In genomic region chr9:3951266-3951665, GRCh38 we compare ENCODE assay signal across 30 cellular contexts.
DNase-seq lines count a peak whose midpoint lies in the region; FAIRE-seq and TF ChIP-seq lines count a peak whose summit lies in the region.
"Had no signal": no experiment of that assay in that cellular context is flagged by ENCODE, and none has a peak within 500 bp of the region (broad histone marks: within the 10 kb centered on the region; RNA-seq: fewer than 3 reads in every experiment).

No MANE protein-coding gene starts in this region.

- H3K4me1 Mint-ChIP-seq in activated CD4-positive, alpha-beta T cell treated with anti-CD3 and anti-CD28 coated beads, Interleukin-2, amount 10 ng/mL, durations not matched to agents 7 days and 5 days: no peaks in the 10 kb centered on the region
- H3K4me1 Mint-ChIP-seq: activated B cell treated with CpG ODN at 0.5 μM for 24 hours, IgD-negative memory B cell had no signal

- H3K4me1 ChIP-seq in mammary epithelial cell (ENCODE audit: insufficient read depth, low read length) (no peaks in the 10 kb centered on the region), breast epithelium (no peaks in the 10 kb centered on the region)
- H3K4me1 ChIP-seq: suprapubic skin had no signal

- peaks cover 3% of the 10 kb centered on the region for H3K27me3 Mint-ChIP-seq in activated CD4-positive, alpha-beta T cell treated with anti-CD3 and anti-CD28 coated beads, Interleukin-2, amount 10 ng/mL, durations not matched to agents 7 days and 5 days
- H3K27me3 Mint-ChIP-seq: activated B cell treated with CpG ODN at 0.5 μM for 24 hours; dendritic cell treated with granulocyte-macrophage colony-stimulating factor and Interleukin-4, amounts not matched to agents 40 ng/mL and 50 ng/mL, for 4 days; progenitor cell of endocrine pancreas had no signal

- H3K4me3 Mint-ChIP-seq in activated CD4-positive, alpha-beta T cell treated with anti-CD3 and anti-CD28 coated beads, Interleukin-2, amount 10 ng/mL, durations not matched to agents 7 days and 5 days: no peak overlapping the region
- H3K4me3 Mint-ChIP-seq: activated B cell treated with CpG ODN at 0.5 μM for 24 hours; activated T-cell treated with anti-CD3 and anti-CD28 coated beads, Interleukin-2, amount 50 U/mL, for 72 hours; dendritic cell treated with granulocyte-macrophage colony-stimulating factor and Interleukin-4, amounts not matched to agents 40 ng/mL and 50 ng/mL, for 4 days; IgD-negative memory B cell had no signal

- in situ Hi-C loops in mammary epithelial cell (cut with MboI; ENCODE audit: low sequenced_read_pairs in 2 of 2): no loop called here

- dilution Hi-C loops in mammary epithelial cell (cut with HindIII; ENCODE audit: low sequenced_read_pairs): no loop called here

- TF ChIP-seq CTCF in mammary epithelial cell (conservative IDR thresholded peaks at IDR 0.05 in 1 of 2, IDR thresholded peaks at IDR 0.05 in 1 of 2; ENCODE audit: extremely low read depth in 1 of 2, insufficient read depth in 1 of 2, low read depth in 1 of 2, low read length in 2 of 2) (no peak), breast epithelium (IDR thresholded peaks at IDR 0.05) (no peak)

- H3K27ac ChIP-seq in mammary epithelial cell (ENCODE audit: insufficient read depth, low read depth, low read length) (no peak overlapping the region), breast epithelium (no peak overlapping the region), cingulate gyrus (ENCODE audit: low read depth, low read length) (peak overlapping the region; percentile 65)
- H3K27ac ChIP-seq: adrenal gland, cardiac muscle cell, neutrophil, sigmoid colon, suprapubic skin had no signal

- CTCF ChIA-PET in mammary epithelial cell (lab: Charles Lee; ENCODE audit: low non-redundant PET): interaction anchor here (0.7 kb wide), 1 partner anchor 1767 kb away, joined by 3 read pairs; no protein-coding TSS in a partner anchor
- CTCF ChIA-PET in activated CD4-positive, alpha-beta T cell treated with anti-CD3 and anti-CD28 coated beads, Interleukin-2, amount 10 ng/mL, durations not matched to agents 7 days and 5 days (lab: Charles Lee): interaction anchor here (0.7 kb wide), 1 partner anchor 222 kb away, joined by 3 read pairs; no protein-coding TSS in a partner anchor

- no peak overlapping the region for H2AFZ ChIP-seq in mammary epithelial cell (ENCODE audit: low read depth, low read length)

- BruUV-seq in mammary epithelial cell (replicated peaks; lab: Mats Ljungman, UMichigan): no TSS peak

- H3K9me3 ChIP-seq in mammary epithelial cell (replicated peaks; ENCODE audit: insufficient read depth, low read length): no peaks in the 10 kb centered on the region
- H3K9me3 ChIP-seq in breast epithelium: no peaks in the 10 kb centered on the region
- H3K9me3 ChIP-seq: adrenal gland, neutrophil, sigmoid colon, suprapubic skin, vagina had no signal

- no peak for TF ChIP-seq POLR2A in breast epithelium (IDR thresholded peaks at IDR 0.05)

- H3K27me3 ChIP-seq in mammary epithelial cell (ENCODE audit: insufficient read depth, low read length): no peaks in the 10 kb centered on the region
- H3K27me3 ChIP-seq in breast epithelium: no peaks in the 10 kb centered on the region
- H3K27me3 ChIP-seq: adrenal gland, cardiac muscle cell, neutrophil, sigmoid colon, suprapubic skin, vagina had no signal

- intact Hi-C loops in mammary epithelial cell (cut with micrococcal nuclease): no loop called here
- intact Hi-C loops in breast epithelium (cut with DNase I; ENCODE audit: low total_unique reads): no loop called here

- FAIRE-seq in islet of Langerhans (lab: Jason Lieb, UNC): peak; percentile 33
- FAIRE-seq: H54 had no signal

- peak overlapping the region; percentile 14 for H3K4me2 ChIP-seq in mammary epithelial cell (ENCODE audit: insufficient read depth, low read depth, low read length)

- WGBS in mammary epithelial cell (ENCODE audit: low coverage, missing lambda C conversion rate): 46% methylated on average over 4 of the region's 4 CpGs

- no peak overlapping the region for H3K9ac ChIP-seq in mammary epithelial cell (ENCODE audit: insufficient read depth, low read length)

- H3K79me2 ChIP-seq in mammary epithelial cell (ENCODE audit: insufficient read depth, low read length): no peaks in the 10 kb centered on the region

- DNase-seq in mammary epithelial cell: no peak
- no peak for DNase-seq in breast epithelium (ENCODE audit: low spot score in 2 of 2)
- no peak for DNase-seq in stimulated activated CD4-positive, alpha-beta T cell treated with anti-CD3 and anti-CD28 coated beads, Interleukin-1b, Interleukin-23, amount 100 ng/mL, for 48 hours
- DNase-seq in activated CD4-positive, alpha-beta T cell treated with anti-CD3 and anti-CD28 coated beads, Interleukin-2, amount 10 ng/mL, durations not matched to agents 7 days and 5 days: no peak
- no peak for DNase-seq in mesenteric fat pad (ENCODE audit: low spot score)
- no peak for DNase-seq in UCSD-AML1 (lab: John Stamatoyannopoulos, UW; ENCODE audit: unreplicated experiment)
- DNase-seq: activated B cell treated with CpG ODN at 0.5 μM for 24 hours; activated CD4-positive, alpha-beta T cell treated with anti-CD3 and anti-CD28 coated beads, Interleukin-2, amount 50 U/mL, for 4 hours; activated naive CD4-positive, alpha-beta T cell treated with Interleukin-2 at 50 U/mL for 16 hours; activated T-cell treated with anti-CD3 and anti-CD28 coated beads, Interleukin-2, amount 50 U/mL, for 72 hours; adrenal gland; glutamatergic neuron; mesendoderm; NCI-H1092 treated with DMSO at 0.1 percent for 48 hours; NCI-H187 treated with DMSO at 0.1 percent for 48 hours; NCI-H2171 treated with DMSO at 0.1 percent for 48 hours; NCI-H524; SHP77 treated with DMSO at 0.1 percent for 48 hours; sigmoid colon; stimulated activated naive CD4-positive, alpha-beta T cell had no signal

- POLR2A ChIA-PET in activated CD4-positive, alpha-beta T cell treated with anti-CD3 and anti-CD28 coated beads, Interleukin-2, amount 10 ng/mL, durations not matched to agents 7 days and 5 days (lab: Charles Lee): interaction anchor here (0.6 kb wide), 1 partner anchor 231 kb away, joined by 4 read pairs; no protein-coding TSS in a partner anchor

- no peak overlapping the region for H3K27ac Mint-ChIP-seq in activated CD4-positive, alpha-beta T cell treated with anti-CD3 and anti-CD28 coated beads, Interleukin-2, amount 10 ng/mL, durations not matched to agents 7 days and 5 days
- H3K27ac Mint-ChIP-seq: activated B cell treated with CpG ODN at 0.5 μM for 24 hours; activated T-cell treated with anti-CD3 and anti-CD28 coated beads, Interleukin-2, amount 50 U/mL, for 72 hours; dendritic cell treated with granulocyte-macrophage colony-stimulating factor and Interleukin-4, amounts not matched to agents 40 ng/mL and 50 ng/mL, for 4 days; IgD-negative memory B cell; progenitor cell of endocrine pancreas had no signal

- H4K20me1 ChIP-seq in mammary epithelial cell (ENCODE audit: insufficient read depth, low read length): no peaks in the 10 kb centered on the region

- H3K36me3 ChIP-seq in mammary epithelial cell (ENCODE audit: insufficient read depth, low read length) (no peaks in the 10 kb centered on the region), breast epithelium (no peaks in the 10 kb centered on the region)
- H3K36me3 ChIP-seq: adrenal gland, cardiac muscle cell, neutrophil, sigmoid colon, suprapubic skin, vagina had no signal

- no peaks in the 10 kb centered on the region for H3K9me3 Mint-ChIP-seq in activated CD4-positive, alpha-beta T cell treated with anti-CD3 and anti-CD28 coated beads, Interleukin-2, amount 10 ng/mL, durations not matched to agents 7 days and 5 days
- H3K9me3 Mint-ChIP-seq: activated B cell treated with CpG ODN at 0.5 μM for 24 hours; activated T-cell treated with anti-CD3 and anti-CD28 coated beads, Interleukin-2, amount 50 U/mL, for 72 hours; dendritic cell treated with granulocyte-macrophage colony-stimulating factor and Interleukin-4, amounts not matched to agents 40 ng/mL and 50 ng/mL, for 4 days; IgD-negative memory B cell had no signal

- H3K36me3 Mint-ChIP-seq in activated CD4-positive, alpha-beta T cell treated with anti-CD3 and anti-CD28 coated beads, Interleukin-2, amount 10 ng/mL, durations not matched to agents 7 days and 5 days (ENCODE audit: low read depth): no peaks in the 10 kb centered on the region
- H3K36me3 Mint-ChIP-seq: IgD-negative memory B cell had no signal

- H3K4me3 ChIP-seq in mammary epithelial cell (replicated peaks in 1 of 3; ENCODE audit: insufficient read depth in 1 of 3, low read depth in 2 of 3, low read length in 3 of 3) (no peak overlapping the region), breast epithelium (no peak overlapping the region)
- H3K4me3 ChIP-seq: adrenal gland, cardiac muscle cell, sigmoid colon, suprapubic skin, vagina had no signal
